In the genomic region with DNA sequence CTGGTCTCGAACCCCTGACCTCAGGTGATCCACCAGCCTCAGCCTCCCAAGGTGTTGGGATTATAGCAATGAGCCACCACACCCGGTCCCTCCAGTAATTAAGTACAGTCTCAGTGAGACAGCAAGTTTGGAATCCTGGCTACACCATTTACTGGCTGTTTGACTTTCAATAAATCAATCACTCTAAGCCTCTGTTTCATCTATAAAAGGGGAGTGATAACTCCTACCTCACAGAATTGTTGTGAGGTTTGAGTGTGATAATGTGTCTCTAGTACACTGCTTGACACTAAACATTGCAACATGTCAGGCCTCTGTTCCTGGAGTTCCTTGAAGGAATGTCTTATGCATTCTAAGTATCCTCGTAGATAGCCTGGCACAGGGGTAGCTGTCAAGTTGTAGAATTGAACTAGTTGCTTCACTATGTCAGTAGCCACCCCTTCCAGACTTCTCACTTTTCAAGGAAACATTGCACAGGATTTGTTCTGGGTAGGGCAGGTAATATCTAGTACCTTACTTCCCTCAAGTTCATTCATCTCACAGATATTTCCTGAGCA, we compare ENCODE assay signal across 1 cellular context.
TF ChIP-seq lines count a peak whose summit lies in the region.

No MANE protein-coding gene starts in this region.

TF ChIP-seq in IMR-90, 13 proteins besides CTCF, POLR2A, EP300 and RAD21:
- TF ChIP-seq RFX5 (IDR thresholded peaks at IDR 0.05; ENCODE audit: low read depth, low read length) (no peak), FOS (IDR thresholded peaks at IDR 0.05; ENCODE audit: low read depth, low read length) (no peak), SMC3 (IDR thresholded peaks at IDR 0.05; ENCODE audit: low read depth, low read length) (no peak), CEBPB (IDR thresholded peaks at IDR 0.05; ENCODE audit: low read depth, low read length) (no peak), MAFK (IDR thresholded peaks at IDR 0.05; ENCODE audit: low read depth, low read length) (no peak), BHLHE40 (IDR thresholded peaks at IDR 0.05; ENCODE audit: low read depth, low read length) (no peak), MAZ (IDR thresholded peaks at IDR 0.05; ENCODE audit: borderline replicate concordance, low read depth, low read length) (no peak), NFE2L2 (IDR thresholded peaks at IDR 0.05; ENCODE audit: low read depth, low read length) (no peak), CHD1 (IDR thresholded peaks at IDR 0.05; ENCODE audit: low read depth, low read length) (no peak), RCOR1 (IDR thresholded peaks at IDR 0.05; ENCODE audit: insufficient replicate concordance, low read length) (no peak), MXI1 (IDR thresholded peaks at IDR 0.05; ENCODE audit: borderline replicate concordance, low read depth, low read length) (no peak)
- TF ChIP-seq, protein P1, sequence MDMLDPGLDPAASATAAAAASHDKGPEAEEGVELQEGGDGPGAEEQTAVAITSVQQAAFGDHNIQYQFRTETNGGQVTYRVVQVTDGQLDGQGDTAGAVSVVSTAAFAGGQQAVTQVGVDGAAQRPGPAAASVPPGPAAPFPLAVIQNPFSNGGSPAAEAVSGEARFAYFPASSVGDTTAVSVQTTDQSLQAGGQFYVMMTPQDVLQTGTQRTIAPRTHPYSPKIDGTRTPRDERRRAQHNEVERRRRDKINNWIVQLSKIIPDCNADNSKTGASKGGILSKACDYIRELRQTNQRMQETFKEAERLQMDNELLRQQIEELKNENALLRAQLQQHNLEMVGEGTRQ (IDR thresholded peaks at IDR 0.05; ENCODE audit: low read depth, low read length), result no peak
- TF ChIP-seq, protein P2, sequence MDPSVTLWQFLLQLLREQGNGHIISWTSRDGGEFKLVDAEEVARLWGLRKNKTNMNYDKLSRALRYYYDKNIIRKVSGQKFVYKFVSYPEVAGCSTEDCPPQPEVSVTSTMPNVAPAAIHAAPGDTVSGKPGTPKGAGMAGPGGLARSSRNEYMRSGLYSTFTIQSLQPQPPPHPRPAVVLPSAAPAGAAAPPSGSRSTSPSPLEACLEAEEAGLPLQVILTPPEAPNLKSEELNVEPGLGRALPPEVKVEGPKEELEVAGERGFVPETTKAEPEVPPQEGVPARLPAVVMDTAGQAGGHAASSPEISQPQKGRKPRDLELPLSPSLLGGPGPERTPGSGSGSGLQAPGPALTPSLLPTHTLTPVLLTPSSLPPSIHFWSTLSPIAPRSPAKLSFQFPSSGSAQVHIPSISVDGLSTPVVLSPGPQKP (IDR thresholded peaks at IDR 0.05; ENCODE audit: borderline replicate concordance, low read depth, low read length), result no peak
TF ChIP-seq in IMR-90: peak in this region for 0.
